ENCODE assay signal across 27 cellular contexts in genomic region chr4:68074397-68074796, GRCh38. TPM values are rescaled to one million over a fixed set of nuclear protein-coding genes. Genes with fewer than 3 reads are reported as not detected.
DNase-seq lines count a peak whose midpoint lies in the region; ATAC-seq and TF ChIP-seq lines count a peak whose summit lies in the region.
"Had no signal": no experiment of that assay in that cellular context is flagged by ENCODE, and none has a peak within 500 bp of the region (broad histone marks: within the 10 kb centered on the region; RNA-seq: fewer than 3 reads in every experiment).

No MANE protein-coding gene starts in this region.

- intact Hi-C loops in lower lobe of right lung (cut with DNase I), result no loop called here

- no peaks in the 10 kb centered on the region for H3K9me3 ChIP-seq in lower lobe of right lung
- H3K9me3 ChIP-seq: ascending aorta, HAP-1, spleen had no signal

- no peaks in the 10 kb centered on the region for H3K27me3 ChIP-seq in lower lobe of right lung (ENCODE audit: low read depth)
- H3K27me3 ChIP-seq: ascending aorta, hepatocyte, spleen had no signal

- no peak overlapping the region for H3K4me3 ChIP-seq in NB4 (ENCODE audit: low read depth, low read length)
- H3K4me3 ChIP-seq in epithelial cell of proximal tubule (ENCODE audit: low read depth, low read length), result no peak overlapping the region
- H3K4me3 ChIP-seq in lower lobe of right lung, result no peak overlapping the region
- H3K4me3 ChIP-seq: ascending aorta, HAP-1, hepatocyte, spleen had no signal

- H3K4me1 ChIP-seq in lower lobe of right lung, result no peaks in the 10 kb centered on the region
- H3K4me1 ChIP-seq: ascending aorta, HAP-1, spleen had no signal

- no peak for TF ChIP-seq CTCF in NB4 (IDR thresholded peaks at IDR 0.05; ENCODE audit: low read depth, low read length)
- no peak for TF ChIP-seq CTCF in epithelial cell of proximal tubule (conservative IDR thresholded peaks at IDR 0.05; ENCODE audit: low read depth, low read length)
- TF ChIP-seq CTCF in lower lobe of right lung (IDR thresholded peaks at IDR 0.05), result no peak

- TF ChIP-seq POLR2A in NB4 (IDR thresholded peaks at IDR 0.05; ENCODE audit: extremely low read depth, insufficient read length), result no peak

- no peaks in the 10 kb centered on the region for H3K36me3 ChIP-seq in lower lobe of right lung
- H3K36me3 ChIP-seq: ascending aorta, HAP-1, spleen had no signal

- peak; percentile 14 for DNase-seq in H4 (ENCODE audit: low spot score)
- DNase-seq in NB4 (ENCODE audit: low read depth), result peak; percentile 14
- DNase-seq in epithelial cell of proximal tubule (ENCODE audit: low read depth), result peak; percentile 91
- DNase-seq in myocyte (ENCODE audit: low read depth), result peak; percentile 3
- no peak for DNase-seq in stimulated activated CD4-positive, alpha-beta T cell treated with anti-CD3 and anti-CD28 coated beads, Interleukin-12 subunit alpha, Interleukin-12 subunit beta, amount 100 ng/mL, for 4 hours
- DNase-seq in NCI-H524 treated with DMSO at 0.1 percent for 48 hours (lab: John Stamatoyannopoulos, UW), result no peak
- no peak for DNase-seq in lower lobe of right lung
- DNase-seq: activated B cell treated with CpG ODN at 0.5 μM for 24 hours; activated CD8-positive, alpha-beta T cell treated with anti-CD3 and anti-CD28 coated beads, Interleukin-2, amount 10 ng/mL, durations not matched to agents 7 days and 5 days; activated naive CD4-positive, alpha-beta T cell treated with anti-CD3 and anti-CD28 coated beads for 36 hours; activated T-cell treated with anti-CD3 and anti-CD28 coated beads, Interleukin-2, amount 50 U/mL, for 4 hours; DMS 273 treated with DMSO at 0.1 percent for 48 hours; effector CD4-positive, alpha-beta T cell; GDM1; islet precursor cell; NCI-H1092 treated with DMSO at 0.1 percent for 48 hours; nephron progenitor cell; spleen; stimulated activated CD8-positive, alpha-beta memory T cell treated with anti-CD3 and anti-CD28 coated beads, Interleukin-4, amount 100 ng/mL, for 48 hours had no signal

- H3K27ac ChIP-seq in lower lobe of right lung, result no peak overlapping the region
- H3K27ac ChIP-seq: ascending aorta, hepatocyte, spleen had no signal

- no peak for ATAC-seq in lower lobe of right lung
- ATAC-seq in HG02678 (IDR thresholded peaks at IDR 0.05; ENCODE audit: unreplicated experiment), result no peak
- ATAC-seq: activated CD8-positive, alpha-beta T cell treated with anti-CD3 and anti-CD28 coated beads, Interleukin-2, amount 10 ng/mL, durations not matched to agents 7 days and 5 days; activated T-cell treated with anti-CD3 and anti-CD28 coated beads, Interleukin-2, amount 50 U/mL, for 4 hours had no signal

RNA-seq across cellular contexts. Expression of gene TMPRSS11F, which starts 55.3 kb away (rescaled TPM):
- not detected in 2 replicates for total RNA-seq in H4 (2014; rRNA removed; shearing (Covaris generic))
- total RNA-seq in epithelial cell of proximal tubule (not detected in 2 replicates), myocyte (not detected in 2 replicates), lower lobe of right lung (not detected)
- polyA plus RNA-seq in myocyte (2012), result not detected
- total RNA-seq: activated B cell treated with CpG ODN at 0.5 μM for 24 hours; activated CD8-positive, alpha-beta T cell treated with anti-CD3 and anti-CD28 coated beads, Interleukin-2, amount 10 ng/mL, durations not matched to agents 7 days and 5 days; activated naive CD4-positive, alpha-beta T cell treated with anti-CD3 and anti-CD28 coated beads for 36 hours; activated T-cell treated with anti-CD3 and anti-CD28 coated beads, Interleukin-2, amount 50 U/mL, for 4 hours; ascending aorta; cerebellum; progenitor cell of endocrine pancreas; spleen had no signal
- polyA plus RNA-seq: AG04450, hepatocyte, IgD-negative memory B cell, spleen had no signal

Comparison
In these comparisons a context has a peak if more than half of its experiments do, and no peak if none do; other contexts are left out.
1. DNase-seq: peak in H4 (single experiment), NB4 (single experiment), epithelial cell of proximal tubule (single experiment) and myocyte (single experiment); none in stimulated activated CD4-positive, alpha-beta T cell treated with anti-CD3 and anti-CD28 coated beads, Interleukin-12 subunit alpha, Interleukin-12 subunit beta, amount 100 ng/mL, for 4 hours (single experiment), NCI-H524 treated with DMSO at 0.1 percent for 48 hours (single experiment) and lower lobe of right lung (single experiment).